12 cellular contexts compared by ENCODE assay signal in the genomic region with DNA sequence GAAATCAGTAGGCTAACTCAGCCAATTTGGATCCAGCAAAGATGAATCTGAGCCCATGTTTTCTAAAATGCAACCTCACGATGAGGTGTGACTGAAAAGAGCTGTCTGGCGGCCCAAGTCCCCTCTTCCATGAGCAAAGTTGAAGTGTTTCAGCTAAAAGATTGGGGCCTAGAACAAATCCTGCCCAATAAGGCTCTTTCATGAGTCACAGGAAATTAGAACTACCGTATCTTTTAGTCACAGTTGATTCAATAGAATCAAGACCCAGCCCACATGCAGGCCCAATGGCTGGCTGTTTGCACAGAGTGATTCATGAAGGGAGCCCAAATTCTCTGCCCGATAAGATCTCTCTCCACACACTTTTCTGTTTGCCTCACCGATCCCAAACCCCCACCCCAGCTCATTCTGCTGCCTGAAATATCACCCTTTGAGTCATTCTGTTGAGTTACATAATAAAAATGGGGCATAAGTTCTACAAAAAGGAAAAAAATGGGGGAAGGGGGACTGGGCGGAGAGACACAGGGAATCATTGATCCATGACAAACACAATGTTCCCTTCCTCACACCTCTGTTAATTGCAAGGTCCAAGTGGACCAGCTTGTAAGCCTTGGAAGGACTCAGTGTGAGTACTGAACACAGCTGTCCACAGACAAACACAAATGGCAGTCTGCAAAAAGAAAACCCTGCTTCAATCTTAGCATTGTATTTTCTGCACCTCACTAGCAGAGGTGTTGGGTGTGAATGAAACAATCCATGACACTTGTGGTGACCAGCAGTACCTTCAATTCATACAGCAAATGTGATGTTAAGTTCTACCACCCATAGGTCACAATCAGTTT. TPM values are rescaled to one million over a fixed set of nuclear protein-coding genes. Genes with fewer than 3 reads are reported as not detected.
DNase-seq lines count a peak whose midpoint lies in the region; ATAC-seq and TF ChIP-seq lines count a peak whose summit lies in the region.
"Had no signal": no experiment of that assay in that cellular context is flagged by ENCODE, and none has a peak within 500 bp of the region (broad histone marks: within the 10 kb centered on the region; RNA-seq: fewer than 3 reads in every experiment).

No MANE protein-coding gene starts in this region.

- 50 to 69% methylated on average over 4 to 5 of the region's 6 CpGs for WGBS in gastroesophageal sphincter (ENCODE audit: low coverage in 1 of 2), 2 donors

- no peaks in the 10 kb centered on the region for H3K27me3 Mint-ChIP-seq in neural progenitor cell (ENCODE audit: insufficient read depth, low read depth)

- no peak overlapping the region for H3K27ac ChIP-seq in A673 (ENCODE audit: low read depth, low read length, poor library complexity, severe bottlenecking)
- H3K27ac ChIP-seq in gastroesophageal sphincter = peak overlapping the region; percentile 5 to 68 (median 56)
- H3K27ac ChIP-seq in neural progenitor cell = no peak overlapping the region

- H3K79me2 ChIP-seq in neural progenitor cell (ENCODE audit: low read depth) = no peaks in the 10 kb centered on the region

- H3K36me3 ChIP-seq in A673 (ENCODE audit: insufficient read depth, low read length, poor library complexity, severe bottlenecking) (no peaks in the 10 kb centered on the region), gastroesophageal sphincter (no peaks in the 10 kb centered on the region), neural progenitor cell (no peaks in the 10 kb centered on the region)

- no peaks in the 10 kb centered on the region for H3K4me1 ChIP-seq in A673 (ENCODE audit: insufficient read depth, low read length, poor library complexity, severe bottlenecking)
- H3K4me1 ChIP-seq in gastroesophageal sphincter = peaks cover 9 to 66% (median 28%) of the 10 kb centered on the region in 3 donors
- H3K4me1 ChIP-seq in neural progenitor cell = no peaks in the 10 kb centered on the region

- H3K9me3 ChIP-seq in A673 (ENCODE audit: low read depth, low read length, poor library complexity, severe bottlenecking) (no peaks in the 10 kb centered on the region), gastroesophageal sphincter (peaks cover 0 to 7% (median 0%) of the 10 kb centered on the region in 3 donors), neural progenitor cell (ENCODE audit: low read depth) (no peaks in the 10 kb centered on the region)

- ATAC-seq in gastroesophageal sphincter (peak; percentile 85), HG03025 (IDR thresholded peaks at IDR 0.05; ENCODE audit: low FRiP score, unreplicated experiment) (no peak)

- H3K4me3 Mint-ChIP-seq in neural progenitor cell = no peak overlapping the region
- H3K4me3 Mint-ChIP-seq: activated CD4-positive, alpha-beta T cell treated with anti-CD3 and anti-CD28 coated beads, Interleukin-2, amount 10 ng/mL, durations not matched to agents 7 days and 5 days; neural crest cell had no signal

- H3F3A ChIP-seq in neural progenitor cell (ENCODE audit: low read depth) = no peaks in the 10 kb centered on the region

- no peaks in the 10 kb centered on the region for H4K20me1 ChIP-seq in neural progenitor cell (ENCODE audit: low read depth)

- H3K4me1 Mint-ChIP-seq in neural progenitor cell = no peaks in the 10 kb centered on the region
- H3K4me1 Mint-ChIP-seq: activated CD4-positive, alpha-beta T cell treated with anti-CD3 and anti-CD28 coated beads, Interleukin-2, amount 10 ng/mL, durations not matched to agents 7 days and 5 days; neural crest cell had no signal

- no peak for TF ChIP-seq POLR2A in gastroesophageal sphincter (IDR thresholded peaks at IDR 0.05)

- no peak overlapping the region for H3K9ac ChIP-seq in neural progenitor cell

- DNase-seq in A673 (ENCODE audit: low spot score) (peak; percentile 67), HK-2 (ENCODE audit: unreplicated experiment) (peak; percentile 51), SW480 (ENCODE audit: low spot score) (peak; percentile 75), neural progenitor cell (ENCODE audit: low spot score) (no peak), NCI-H446 (lab: John Stamatoyannopoulos, UW) (no peak)
- DNase-seq in activated T-cell treated with anti-CD3 and anti-CD28 coated beads, Interleukin-2, amount 50 U/mL, for 1 hour = no peak
- DNase-seq: activated CD4-positive, alpha-beta T cell treated with anti-CD3 and anti-CD28 coated beads, Interleukin-2, amount 10 ng/mL, durations not matched to agents 7 days and 5 days had no signal

- no peak overlapping the region for H3K27ac Mint-ChIP-seq in neural progenitor cell
- H3K27ac Mint-ChIP-seq: activated CD4-positive, alpha-beta T cell treated with anti-CD3 and anti-CD28 coated beads, Interleukin-2, amount 10 ng/mL, durations not matched to agents 7 days and 5 days had no signal

- TF ChIP-seq EP300 in gastroesophageal sphincter (IDR thresholded peaks at IDR 0.05) = no peak

- TF ChIP-seq CTCF in A673 (conservative IDR thresholded peaks at IDR 0.05; ENCODE audit: low read depth, low read length) (no peak), gastroesophageal sphincter (IDR thresholded peaks at IDR 0.05) (no peak), neural progenitor cell (IDR thresholded peaks at IDR 0.05) (no peak)

- intact Hi-C loops in A673 (cut with micrococcal nuclease; ENCODE audit: unreplicated experiment) = no loop called here

- H3K9me3 Mint-ChIP-seq in neural progenitor cell = peaks cover 11% of the 10 kb centered on the region
- H3K9me3 Mint-ChIP-seq: activated CD4-positive, alpha-beta T cell treated with anti-CD3 and anti-CD28 coated beads, Interleukin-2, amount 10 ng/mL, durations not matched to agents 7 days and 5 days had no signal

- CTCF ChIA-PET in A673 (lab: Charles Lee) = no interaction called here

- POLR2A ChIA-PET in A673 (lab: Charles Lee; ENCODE audit: low non-redundant PET) = no interaction called here

- no peak overlapping the region for H2AFZ ChIP-seq in neural progenitor cell (replicated peaks)

- no peak overlapping the region for H3K4me3 ChIP-seq in A673 (ENCODE audit: low read depth, low read length, poor library complexity, severe bottlenecking)
- H3K4me3 ChIP-seq in gastroesophageal sphincter = no peak overlapping the region
- no peak overlapping the region for H3K4me3 ChIP-seq in neural progenitor cell

- H3K27me3 ChIP-seq in A673 (replicated peaks; ENCODE audit: insufficient read depth, low read depth, low read length, poor library complexity) (peaks cover 4% of the 10 kb centered on the region), gastroesophageal sphincter (no peaks in the 10 kb centered on the region), neural progenitor cell (peaks cover 5% of the 10 kb centered on the region)

- no TSS peak for BruUV-seq in A673 (replicated peaks; lab: Mats Ljungman, UMichigan)

- H3K4me2 ChIP-seq in neural progenitor cell = no peak overlapping the region

- no peaks in the 10 kb centered on the region for H3K36me3 Mint-ChIP-seq in neural progenitor cell

RNA-seq across cellular contexts. Expression of gene FOXQ1, which starts 13.8 kb away (rescaled TPM):
- total RNA-seq in A673 (2021) (not detected in 2 replicates), gastroesophageal sphincter (1 to 10 TPM in 3 of 4 donors, under 1 TPM in 1; 0.40 to 7.0 (median 4.5) TPM), neural progenitor cell (ENCODE audit: low replicate concordance) (not detected in 2 replicates)
- total RNA-seq: activated CD4-positive, alpha-beta T cell treated with anti-CD3 and anti-CD28 coated beads, Interleukin-2, amount 10 ng/mL, durations not matched to agents 7 days and 5 days; cardiac septum; H1; neural crest cell had no signal

Comparison
In these comparisons a context has a peak if more than half of its experiments do, and no peak if none do; other contexts are left out.
1. DNase-seq: peak in A673 (single experiment), HK-2 (single experiment) and SW480 (single experiment); none in neural progenitor cell (single experiment), activated T-cell treated with anti-CD3 and anti-CD28 coated beads, Interleukin-2, amount 50 U/mL, for 1 hour (single experiment) and NCI-H446 (0 of 2).
2. H3K27ac ChIP-seq: peak in gastroesophageal sphincter (4 of 4); none in A673 (single experiment) and neural progenitor cell (single experiment).